ENCODE assay signal across 8 cellular contexts in genomic region chr19:12840091-12841079, GRCh38. TPM values are rescaled to one million over a fixed set of nuclear protein-coding genes. Genes with fewer than 3 reads are reported as not detected.
DNase-seq lines count a peak whose midpoint lies in the region; ATAC-seq and TF ChIP-seq lines count a peak whose summit lies in the region.

No MANE protein-coding gene starts in this region.

- POLR2A ChIA-PET in GM10248 (lab: Yijun Ruan, JAX) = interaction anchor here (0.6 kb wide), 1 partner anchor 703 kb away, joined by 3 read pairs; no protein-coding TSS in a partner anchor

- no peaks in the 10 kb centered on the region for H3K9me3 ChIP-seq in NT2/D1 (ENCODE audit: insufficient read depth, low read length)

- no peaks in the 10 kb centered on the region for H3K36me3 ChIP-seq in NT2/D1 (ENCODE audit: insufficient read depth, insufficient read length, low read length)

- peaks cover 26 to 45% (median 27%) of the 10 kb centered on the region in 3 donors for H3K27me3 Mint-ChIP-seq in immature natural killer cell (ENCODE audit: low read depth in 3 of 3)

- TF ChIP-seq CTCF in GM10248 (IDR thresholded peaks at IDR 0.05; ENCODE audit: control extremely low read depth, extremely low read depth, low read depth, missing control alignments) (no peak), astrocyte of the spinal cord (IDR thresholded peaks at IDR 0.05; ENCODE audit: low read depth, low read length) (no peak)

- peak overlapping the region in 4 of 5 donors; percentile 10 to 60 (median 28) for H3K4me3 Mint-ChIP-seq in immature natural killer cell

- CTCF ChIA-PET in GM10248 (lab: Yijun Ruan, JAX) = interaction anchor here (1.9 kb wide), 1 partner anchor 80 kb away, joined by 4 read pairs; no protein-coding TSS in a partner anchor

- peaks cover 0 to 5% (median 0%) of the 10 kb centered on the region in 3 donors for H3K36me3 Mint-ChIP-seq in immature natural killer cell

- ATAC-seq in GM21786 (IDR thresholded peaks at IDR 0.05; ENCODE audit: unreplicated experiment) = no peak

- peaks cover 20% of the 10 kb centered on the region for H3K4me1 ChIP-seq in NT2/D1 (ENCODE audit: insufficient read depth, insufficient read length)

- DNase-seq in A172 (ENCODE audit: low spot score) = peak; percentile 57
- peak; percentile 69 for DNase-seq in GM10248 (ENCODE audit: extremely low spot score)
- peak; percentile 94 for DNase-seq in NT2/D1 (ENCODE audit: low read depth, low spot score)
- DNase-seq in astrocyte of the spinal cord (ENCODE audit: low read depth, low spot score) = peak; percentile 39
- peak in 2 of 3 donors; percentile 27 to 39 for DNase-seq in immature natural killer cell
- peak; percentile 48 to 73 for DNase-seq in stimulated activated CD4-positive, alpha-beta T cell treated with anti-CD3 and anti-CD28 coated beads, Interleukin-4, amount 100 ng/mL, for 48 hours (ENCODE audit: low read depth in 2 of 2)
- DNase-seq in 8988T = no peak

- H3K4me1 Mint-ChIP-seq in immature natural killer cell = peaks cover 32 to 34% of the 10 kb centered on the region in 2 donors

- in situ Hi-C loops in astrocyte of the spinal cord (cut with HindIII; ENCODE audit: low sequenced_read_pairs) = no loop called here

- peak overlapping the region; percentile 9 for H3K9ac ChIP-seq in NT2/D1 (ENCODE audit: insufficient read length, low read depth)

- peaks cover 0 to 4% (median 0%) of the 10 kb centered on the region in 6 donors for H3K9me3 Mint-ChIP-seq in immature natural killer cell

- peaks cover 26% of the 10 kb centered on the region for H3K27me3 ChIP-seq in NT2/D1 (ENCODE audit: insufficient read depth, insufficient read length)

- peak overlapping the region; percentile 21 for H3K4me3 ChIP-seq in NT2/D1 (ENCODE audit: insufficient read length, low read depth)
- peak overlapping the region; percentile 15 for H3K4me3 ChIP-seq in astrocyte of the spinal cord (ENCODE audit: low read depth, low read length)

- H3K27ac Mint-ChIP-seq in immature natural killer cell = peak overlapping the region in 1 of 6 donors; percentile 76

RNA-seq across cellular contexts. Expression of gene MAST1, which starts 2.1 kb away (rescaled TPM):
- 1.3 and 3.2 TPM in 2 replicates for total RNA-seq in A172 (2014; rRNA removed; shearing (Covaris generic))
- under 1 TPM in 2 of 3 donors, not detected in 1; 0.28 TPM for polyA plus RNA-seq in immature natural killer cell

RNA-seq across cellular contexts. Expression of gene RTBDN, which starts 6.0 kb away (rescaled TPM):
- 3.4 TPM in 1 of 2 replicates, not detected in the other for total RNA-seq in A172 (2014; rRNA removed; shearing (Covaris generic))
- not detected for polyA plus RNA-seq in immature natural killer cell

RNA-seq across cellular contexts. Expression of gene RNASEH2A, which starts 34.0 kb away (rescaled TPM):
- total RNA-seq in A172 (2014; rRNA removed; shearing (Covaris generic)) = 88.8 and 89.6 TPM in 2 replicates
- polyA plus RNA-seq in immature natural killer cell = 10 to 100 TPM; 27.7 to 45.4 (median 37.5) TPM

RNA-seq across cellular contexts. Expression of gene THSD8, which starts 38.5 kb away (rescaled TPM):
- not detected in 2 replicates for total RNA-seq in A172 (2014; rRNA removed; shearing (Covaris generic))
- polyA plus RNA-seq in immature natural killer cell = 10 to 100 TPM in 1 of 3 donors, 1 to 10 TPM in 2; 3.0 to 11.0 (median 4.5) TPM

RNA-seq across cellular contexts. Expression of gene PRDX2, which starts 38.8 kb away (rescaled TPM):
- total RNA-seq in A172 (2014; rRNA removed; shearing (Covaris generic)) = not detected in 2 replicates
- 100 to 1,000 TPM; 157 to 165 (median 159) TPM for polyA plus RNA-seq in immature natural killer cell
